ENCODE assay signal across 8 cellular contexts in genomic region chr7:1136841-1137516, GRCh38. TPM values are rescaled to one million over a fixed set of nuclear protein-coding genes. Genes with fewer than 3 reads are reported as not detected.
DNase-seq lines count a peak whose midpoint lies in the region; ATAC-seq and TF ChIP-seq lines count a peak whose summit lies in the region.

No MANE protein-coding gene starts in this region.

- no peak overlapping the region for H3K27ac ChIP-seq in CD4-positive, CD25-positive, alpha-beta regulatory T cell (ENCODE audit: insufficient read depth, low read length, poor library complexity, severe bottlenecking)
- no peak overlapping the region; the same call in 1 of the 2 replicates for H3K27ac ChIP-seq in HL-60 (replicated peaks)

- peak overlapping the region; percentile 78 for H3K4me3 ChIP-seq in CD4-positive, CD25-positive, alpha-beta regulatory T cell (ENCODE audit: low read depth, low read length)
- H3K4me3 ChIP-seq in HL-60 (replicated peaks; ENCODE audit: insufficient read depth, low read length) (peak overlapping the region; percentile 97), fibroblast of villous mesenchyme (ENCODE audit: low read depth, low read length) (peak overlapping the region; percentile 90), skeletal muscle satellite cell (ENCODE audit: low read length) (peak overlapping the region; percentile 99)

- peak in 1 of 3 donors; percentile 16 for DNase-seq in CD4-positive, CD25-positive, alpha-beta regulatory T cell
- no peak for DNase-seq in HL-60 (ENCODE audit: low read depth in 1 of 2, low spot score in 1 of 2)
- peak; percentile 60 for DNase-seq in SW480 (ENCODE audit: low spot score)
- DNase-seq in fibroblast of villous mesenchyme (ENCODE audit: low read depth) = no peak
- DNase-seq in NCI-H526 treated with DMSO at 0.1 percent for 48 hours (lab: John Stamatoyannopoulos, UW) = no peak
- no peak for DNase-seq in NCI-H1436 (lab: John Stamatoyannopoulos, UW)

- no peaks in the 10 kb centered on the region for H3K9me3 ChIP-seq in CD4-positive, CD25-positive, alpha-beta regulatory T cell (ENCODE audit: control insufficient read depth in 2 of 2, low read length in 2 of 2)
- no peaks in the 10 kb centered on the region for H3K9me3 ChIP-seq in skeletal muscle satellite cell (replicated peaks; ENCODE audit: low read length)

- H3K27me3 Mint-ChIP-seq in CD4-positive, CD25-positive, alpha-beta regulatory T cell = no peaks in the 10 kb centered on the region

- H3K9ac ChIP-seq in skeletal muscle satellite cell (ENCODE audit: low read depth, low read length) = no peak overlapping the region

- no peaks in the 10 kb centered on the region for H3K36me3 Mint-ChIP-seq in CD4-positive, CD25-positive, alpha-beta regulatory T cell

- H3K27me3 ChIP-seq in CD4-positive, CD25-positive, alpha-beta regulatory T cell (ENCODE audit: control insufficient read depth, insufficient read depth, low read length) = no peaks in the 10 kb centered on the region
- H3K27me3 ChIP-seq in HL-60 (ENCODE audit: insufficient read depth, poor library complexity, severe bottlenecking) = no peaks in the 10 kb centered on the region
- H3K27me3 ChIP-seq in skeletal muscle satellite cell (ENCODE audit: control insufficient read depth, insufficient read depth, low read length) = no peaks in the 10 kb centered on the region

- H3K27ac Mint-ChIP-seq in CD4-positive, CD25-positive, alpha-beta regulatory T cell = peak overlapping the region; percentile 61 to 88 (median 86)

- H3K4me2 ChIP-seq in skeletal muscle satellite cell (ENCODE audit: low read length) = peak overlapping the region; percentile 88

- peaks cover 11 to 21% (median 16%) of the 10 kb centered on the region in 4 donors for H3K4me1 Mint-ChIP-seq in CD4-positive, CD25-positive, alpha-beta regulatory T cell

- peak overlapping the region; percentile 84 to 98 (median 92) for H3K4me3 Mint-ChIP-seq in CD4-positive, CD25-positive, alpha-beta regulatory T cell

- ATAC-seq in CD4-positive, CD25-positive, alpha-beta regulatory T cell (ENCODE audit: low read depth in 2 of 2) = no peak
- no peak for ATAC-seq in HG02610 (IDR thresholded peaks at IDR 0.05; ENCODE audit: unreplicated experiment)

- peaks cover 0 to 2% (median 0%) of the 10 kb centered on the region in 7 donors for H3K9me3 Mint-ChIP-seq in CD4-positive, CD25-positive, alpha-beta regulatory T cell

- H3K4me1 ChIP-seq in CD4-positive, CD25-positive, alpha-beta regulatory T cell (ENCODE audit: control insufficient read depth, insufficient read depth, low read length, poor library complexity, severe bottlenecking) = peaks cover 16% of the 10 kb centered on the region
- peaks cover 13% of the 10 kb centered on the region for H3K4me1 ChIP-seq in skeletal muscle satellite cell (ENCODE audit: control insufficient read depth, insufficient read depth, low read length)

- no peak for TF ChIP-seq CTCF in HL-60 (IDR thresholded peaks at IDR 0.05; ENCODE audit: insufficient read depth, low read length)
- no peak for TF ChIP-seq CTCF in fibroblast of villous mesenchyme (IDR thresholded peaks at IDR 0.05; ENCODE audit: insufficient read depth, low read depth, low read length)

- no peaks in the 10 kb centered on the region for H3K36me3 ChIP-seq in CD4-positive, CD25-positive, alpha-beta regulatory T cell (ENCODE audit: control insufficient read depth, insufficient read depth, low read length)
- no peaks in the 10 kb centered on the region for H3K36me3 ChIP-seq in skeletal muscle satellite cell (ENCODE audit: insufficient read depth, low read length)

RNA-seq across cellular contexts. Expression of gene ZFAND2A, which starts 23.0 kb away (rescaled TPM):
- total RNA-seq in CD4-positive, CD25-positive, alpha-beta regulatory T cell = 95.9 TPM
- polyA plus RNA-seq in CD4-positive, CD25-positive, alpha-beta regulatory T cell = 10 to 100 TPM; 37.2 to 63.2 (median 57.4) TPM
- 11.7 and 17.4 TPM in 2 replicates for total RNA-seq in fibroblast of villous mesenchyme
- total RNA-seq in skeletal muscle satellite cell (2012; rRNA removed) = 14.9 and 16.0 TPM in 2 replicates

RNA-seq across cellular contexts. Expression of gene GPER1, which starts 49.1 kb away (rescaled TPM):
- not detected for total RNA-seq in CD4-positive, CD25-positive, alpha-beta regulatory T cell
- under 1 TPM in 1 of 4 donors, not detected in 3; 0.10 TPM for polyA plus RNA-seq in CD4-positive, CD25-positive, alpha-beta regulatory T cell
- total RNA-seq in fibroblast of villous mesenchyme = 1.9 and 2.6 TPM in 2 replicates
- 5.1 and 9.6 TPM in 2 replicates for total RNA-seq in skeletal muscle satellite cell (2012; rRNA removed)
